ENCODE assay signal across 15 cellular contexts in the genomic region with DNA sequence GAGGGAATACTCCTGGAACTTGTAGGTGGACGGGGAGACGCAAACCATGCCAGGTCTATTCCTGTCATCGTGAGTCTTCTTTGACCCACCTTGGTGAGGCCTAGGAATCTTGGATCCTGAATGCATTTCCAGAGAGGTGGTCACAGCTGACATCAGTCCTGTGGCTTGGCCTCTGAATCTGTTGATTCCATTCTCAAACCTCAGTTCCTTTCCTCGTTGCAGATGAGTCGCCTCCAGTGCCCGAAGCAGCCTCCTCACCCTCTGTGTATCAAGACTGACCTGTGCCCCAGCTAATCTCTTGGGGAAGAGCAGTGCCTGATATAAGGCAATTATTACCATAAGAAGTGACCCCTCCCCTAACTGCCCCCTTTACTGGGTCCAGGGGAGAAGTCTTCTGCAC.
A peak's percentile ranks its signal among the peaks of the same experiment; 100 is the strongest.
DNase-seq lines count a peak whose midpoint lies in the region; ATAC-seq, FAIRE-seq and TF ChIP-seq lines count a peak whose summit lies in the region.
"Had no signal": no experiment of that assay in that cellular context is flagged by ENCODE, and none has a peak within 500 bp of the region (broad histone marks: within the 10 kb centered on the region; RNA-seq: fewer than 3 reads in every experiment).

No MANE protein-coding gene starts in this region.

- in situ Hi-C loops in KBM-7 (cut with MboI; ENCODE audit: low pct_unique_long_range_greater_than_20kb, low sequenced_read_pairs), result no loop called here

- peak; percentile 17 for ATAC-seq in omental fat pad (ENCODE audit: low FRiP score)
- ATAC-seq in GM19035 (IDR thresholded peaks at IDR 0.05; ENCODE audit: unreplicated experiment), result no peak

- peaks cover 8% of the 10 kb centered on the region; the same call in 1 of the 2 replicates for H3K4me1 ChIP-seq in PC-9 (replicated peaks; ENCODE audit: insufficient read depth)
- no peaks in the 10 kb centered on the region for H3K4me1 ChIP-seq in esophagus (ENCODE audit: control insufficient read depth in 2 of 2, insufficient read depth in 2 of 2, low read length in 1 of 2)
- H3K4me1 ChIP-seq in right atrium auricular region, result peaks cover 0 to 15% of the 10 kb centered on the region in 2 donors
- H3K4me1 ChIP-seq: HAP-1 had no signal

- WGBS in esophagus, 2 donors, result 80 to 83% methylated on average over 6 of the region's 6 CpGs

- DNase-seq in AG10803 (ENCODE audit: low read depth) (peak; percentile 78), PC-9 (no peak), omental fat pad (ENCODE audit: low spot score) (no peak), KBM-7 (no peak), D721Med (ENCODE audit: insufficient read length, low spot score) (no peak), right atrium auricular region (ENCODE audit: low spot score) (no peak)
- DNase-seq: activated naive CD8-positive, alpha-beta T cell treated with anti-CD3 and anti-CD28 coated beads for 36 hours; DMS79 treated with DMSO at 0.1 percent for 48 hours; NCI-H2171 treated with DMSO at 0.1 percent for 48 hours had no signal

- H3K4me3 ChIP-seq in AG10803 (ENCODE audit: low read length), result no peak overlapping the region
- H3K4me3 ChIP-seq in PC-9, result no peak overlapping the region
- no peak overlapping the region for H3K4me3 ChIP-seq in esophagus (ENCODE audit: low read depth in 1 of 2, low read length in 2 of 2)
- H3K4me3 ChIP-seq in right atrium auricular region, result no peak overlapping the region
- H3K4me3 ChIP-seq: HAP-1, mucosa of descending colon, skin epidermis had no signal

- H3K27me3 ChIP-seq in PC-9 (ENCODE audit: insufficient read depth, low read depth) (no peaks in the 10 kb centered on the region), esophagus (ENCODE audit: control insufficient read depth in 1 of 2, insufficient read depth in 2 of 2, low read length in 2 of 2) (no peaks in the 10 kb centered on the region), right atrium auricular region (no peaks in the 10 kb centered on the region)

- no TSS peak for BruUV-seq in PC-9 (replicated peaks; lab: Mats Ljungman, UMichigan)

- no peaks in the 10 kb centered on the region for H3K9me3 ChIP-seq in PC-9 (ENCODE audit: insufficient read depth, low read depth)
- no peaks in the 10 kb centered on the region for H3K9me3 ChIP-seq in esophagus (ENCODE audit: control insufficient read depth in 2 of 2, insufficient read depth in 1 of 2, low read depth in 1 of 2, low read length in 1 of 2)
- H3K9me3 ChIP-seq in right atrium auricular region, result no peaks in the 10 kb centered on the region
- H3K9me3 ChIP-seq: HAP-1, mucosa of descending colon had no signal

- H3K36me3 ChIP-seq in PC-9 (ENCODE audit: low read depth), result no peaks in the 10 kb centered on the region
- no peaks in the 10 kb centered on the region for H3K36me3 ChIP-seq in esophagus (ENCODE audit: control insufficient read depth in 2 of 2, insufficient read depth in 2 of 2, low read length in 1 of 2)
- no peaks in the 10 kb centered on the region for H3K36me3 ChIP-seq in right atrium auricular region
- H3K36me3 ChIP-seq: HAP-1 had no signal

- H3K79me2 ChIP-seq in PC-9 (ENCODE audit: low read depth), result no peaks in the 10 kb centered on the region

- peak overlapping the region; percentile 23; the same call in 1 of the 2 replicates for H3K4me2 ChIP-seq in PC-9

- H3K27ac ChIP-seq in PC-9, result peak overlapping the region; percentile 28; the same call in 1 of the 2 replicates
- peak overlapping the region; percentile 54 to 63 for H3K27ac ChIP-seq in esophagus (ENCODE audit: low read depth in 2 of 2, low read length in 1 of 2)
- H3K27ac ChIP-seq in right atrium auricular region, result peak overlapping the region in 1 of 2 donors; percentile 32

- no peaks in the 10 kb centered on the region for H4K20me1 ChIP-seq in PC-9 (ENCODE audit: insufficient read depth)

- no peak overlapping the region for H2AFZ ChIP-seq in PC-9

- CTCF ChIA-PET in PC-9 (lab: Charles Lee), result no interaction called here

- H3F3A ChIP-seq in PC-9 (ENCODE audit: insufficient read depth, low read depth), result peaks cover 5% of the 10 kb centered on the region; the same call in 1 of the 2 replicates

- intact Hi-C loops in PC-9 (cut with micrococcal nuclease; ENCODE audit: unreplicated experiment), result no loop called here

- TF ChIP-seq CTCF in AG10803 (conservative IDR thresholded peaks at IDR 0.05; ENCODE audit: low read length), result no peak
- TF ChIP-seq CTCF in PC-9 (conservative IDR thresholded peaks at IDR 0.05), result no peak
- TF ChIP-seq CTCF in omental fat pad (IDR thresholded peaks at IDR 0.05), result no peak
- no peak for TF ChIP-seq CTCF in D721Med (IDR thresholded peaks at IDR 0.05; ENCODE audit: insufficient read depth, missing control alignments)
- no peak for TF ChIP-seq CTCF in right atrium auricular region (IDR thresholded peaks at IDR 0.05)

- no peak for FAIRE-seq in D721Med (lab: Jason Lieb, UNC)
- FAIRE-seq: urothelium cell line had no signal

- H3K9me2 ChIP-seq in PC-9 (ENCODE audit: insufficient read depth), result no peaks in the 10 kb centered on the region

- POLR2A ChIA-PET in PC-9 (lab: Charles Lee; ENCODE audit: unreplicated experiment), result no interaction called here
